In genomic region chrX:21581479-21581878, GRCh38 we compare ENCODE assay signal across 24 cellular contexts.
"Had no signal": no experiment of that assay in that cellular context is flagged by ENCODE, and none has a peak within 500 bp of the region (broad histone marks: within the 10 kb centered on the region; RNA-seq: fewer than 3 reads in every experiment).

No MANE protein-coding gene starts in this region.

- H3K4me1 Mint-ChIP-seq: stimulated activated memory B cell treated with anti-CD40 and anti-IgM and Interleukin-4, amounts not matched to agents 10 μg/mL and 1 μg/mL and 100 μg/mL, for 72 hours had no signal

- H3K9me3 Mint-ChIP-seq: stimulated activated memory B cell treated with anti-CD40 and anti-IgM and Interleukin-4, amounts not matched to agents 10 μg/mL and 1 μg/mL and 100 μg/mL, for 72 hours had no signal

- H3K4me3 Mint-ChIP-seq: stimulated activated memory B cell treated with anti-CD40 and anti-IgM and Interleukin-4, amounts not matched to agents 10 μg/mL and 1 μg/mL and 100 μg/mL, for 72 hours had no signal

- H3K27me3 ChIP-seq: breast epithelium, colonic mucosa, gastroesophageal sphincter, hepatocyte, ovary, sigmoid colon, suprapubic skin, tibial nerve had no signal

- H3K9me3 ChIP-seq: colonic mucosa, gastroesophageal sphincter, ovary, prostate gland, sigmoid colon, suprapubic skin, tibial nerve had no signal

- DNase-seq: activated CD4-positive, alpha-beta T cell treated with anti-CD3 and anti-CD28 coated beads for 4 hours; activated CD4-positive, alpha-beta T cell treated with anti-CD3 and anti-CD28 coated beads, Interleukin-2, amount 50 U/mL, for 48 hours; activated CD4-positive, CD25-positive, alpha-beta regulatory T cell; activated effector memory CD4-positive, alpha-beta T cell treated with anti-CD3 and anti-CD28 coated beads, Interleukin-2, amount 50 U/mL, for 16 hours; activated naive CD4-positive, alpha-beta T cell treated with anti-CD3 and anti-CD28 coated beads, Interleukin-2, amount 50 U/mL, for 16 hours; colonic mucosa; effector CD8-positive, alpha-beta T cell; islet precursor cell; left cardiac atrium; left ventricle myocardium superior; ovary; retina; sigmoid colon; small intestine; stimulated activated CD4-positive, alpha-beta T cell treated with anti-CD3 and anti-CD28 coated beads, Interleukin-4, amount 100 ng/mL, for 24 hours; T-helper 1 cell had no signal

- H3K27ac Mint-ChIP-seq: stimulated activated memory B cell treated with anti-CD40 and anti-IgM and Interleukin-4, amounts not matched to agents 10 μg/mL and 1 μg/mL and 100 μg/mL, for 72 hours had no signal

- H3K27me3 Mint-ChIP-seq: stimulated activated memory B cell treated with anti-CD40 and anti-IgM and Interleukin-4, amounts not matched to agents 10 μg/mL and 1 μg/mL and 100 μg/mL, for 72 hours had no signal

- FAIRE-seq: endometrium, small intestine had no signal

- H3K4me1 ChIP-seq: breast epithelium, colonic mucosa, gastroesophageal sphincter, prostate gland, sigmoid colon, suprapubic skin had no signal

- H3K4me3 ChIP-seq: breast epithelium, colonic mucosa, gastroesophageal sphincter, hepatocyte, ovary, prostate gland, sigmoid colon, suprapubic skin, tibial nerve had no signal

- H3K4me2 ChIP-seq: hepatocyte had no signal

- ATAC-seq: gastroesophageal sphincter; left cardiac atrium; left ventricle myocardium superior; stimulated activated memory B cell treated with anti-CD40 and anti-IgM and Interleukin-4, amounts not matched to agents 10 μg/mL and 1 μg/mL and 100 μg/mL, for 72 hours had no signal

- H3K36me3 ChIP-seq: breast epithelium, colonic mucosa, gastroesophageal sphincter, ovary, prostate gland, sigmoid colon, suprapubic skin, tibial nerve had no signal

- H3K27ac ChIP-seq: breast epithelium, colonic mucosa, gastroesophageal sphincter, hepatocyte, ovary, prostate gland, sigmoid colon, suprapubic skin, tibial nerve had no signal
